Comparison of ENCODE assay signal across 17 cellular contexts in the genomic region with DNA sequence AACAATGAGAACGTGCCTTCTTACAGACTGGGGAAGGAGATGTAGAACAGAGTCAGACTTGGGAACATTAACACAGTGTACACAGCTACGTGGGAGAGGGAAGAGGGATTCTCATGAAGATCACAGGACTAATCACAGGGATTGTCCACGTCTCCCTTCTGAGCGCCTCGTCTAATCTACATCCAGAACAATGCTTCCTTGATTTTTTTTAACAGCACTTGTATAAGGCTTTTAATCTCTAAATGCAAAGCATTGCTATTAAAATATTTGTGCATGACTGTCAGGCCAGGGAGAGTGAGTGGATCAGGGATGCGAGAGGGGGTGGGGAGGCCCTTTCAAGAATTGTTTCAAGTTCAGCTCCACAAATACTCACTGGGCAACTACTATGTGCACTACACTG.
DNase-seq lines count a peak whose midpoint lies in the region; ATAC-seq and TF ChIP-seq lines count a peak whose summit lies in the region.
"Had no signal": no experiment of that assay in that cellular context is flagged by ENCODE, and none has a peak within 500 bp of the region (broad histone marks: within the 10 kb centered on the region; RNA-seq: fewer than 3 reads in every experiment).

No MANE protein-coding gene starts in this region.

- no peaks in the 10 kb centered on the region for H3K36me3 ChIP-seq in body of pancreas (replicated peaks in 1 of 2; ENCODE audit: insufficient read depth in 1 of 2, low read depth in 2 of 2)
- H3K36me3 ChIP-seq in neuronal stem cell (replicated peaks in 1 of 2; ENCODE audit: control insufficient read depth in 2 of 2, insufficient read depth in 2 of 2, low read length in 2 of 2): no peaks in the 10 kb centered on the region
- no peaks in the 10 kb centered on the region for H3K36me3 ChIP-seq in WERI-Rb-1
- H3K36me3 ChIP-seq in heart right ventricle: no peaks in the 10 kb centered on the region
- H3K36me3 ChIP-seq: SJSA1 had no signal

- no peak overlapping the region for H3K4me2 ChIP-seq in neuronal stem cell (ENCODE audit: insufficient read depth, low read length, poor library complexity, severe bottlenecking)

- peak; percentile 38 for ATAC-seq in body of pancreas
- no peak for ATAC-seq in SK-N-SH treated with all-trans-retinoic acid at 6 μM for 48 hours
- ATAC-seq in HG03442 (IDR thresholded peaks at IDR 0.05; ENCODE audit: unreplicated experiment): no peak
- no peak for ATAC-seq in heart right ventricle

- H2AFZ ChIP-seq in neuronal stem cell (ENCODE audit: low read length): no peak overlapping the region

- intact Hi-C loops in body of pancreas (cut with DNase I) (no loop called here), heart right ventricle (cut with DNase I) (no loop called here)

- no peak overlapping the region for H3K14ac ChIP-seq in neuronal stem cell (ENCODE audit: low read length)

- no peak overlapping the region for H3K23ac ChIP-seq in neuronal stem cell (ENCODE audit: low read depth, low read length, poor library complexity)

- no peak overlapping the region for H2BK5ac ChIP-seq in neuronal stem cell (ENCODE audit: low read length)

- no peak overlapping the region for H2BK12ac ChIP-seq in neuronal stem cell (ENCODE audit: low read length)

- H3K18ac ChIP-seq in neuronal stem cell (ENCODE audit: low read length): peak overlapping the region; percentile 27

- no peak overlapping the region for H2BK15ac ChIP-seq in neuronal stem cell (ENCODE audit: low read length)

- no peak overlapping the region for H3K4ac ChIP-seq in neuronal stem cell (ENCODE audit: low read length)

- H3K4me1 ChIP-seq in body of pancreas (peaks cover 34% of the 10 kb centered on the region), neuronal stem cell (ENCODE audit: control insufficient read depth in 2 of 2, insufficient read depth in 1 of 2, low read depth in 1 of 2, low read length in 2 of 2) (peaks cover 0 to 3% of the 10 kb centered on the region in 2 donors), heart right ventricle (peaks cover 0 to 7% (median 0%) of the 10 kb centered on the region in 9 donors)

- no peaks in the 10 kb centered on the region for H3K9me3 ChIP-seq in body of pancreas
- no peaks in the 10 kb centered on the region for H3K9me3 ChIP-seq in neuronal stem cell (replicated peaks in 1 of 2; ENCODE audit: control insufficient read depth in 2 of 2, insufficient read depth in 1 of 2, low read depth in 1 of 2, low read length in 2 of 2)
- H3K9me3 ChIP-seq in WERI-Rb-1 (ENCODE audit: severe bottlenecking): no peaks in the 10 kb centered on the region
- no peaks in the 10 kb centered on the region for H3K9me3 ChIP-seq in heart right ventricle
- H3K9me3 ChIP-seq: SJSA1 had no signal

- H3K4me3 ChIP-seq in body of pancreas (no peak overlapping the region), neuronal stem cell (ENCODE audit: low read length in 2 of 2) (no peak overlapping the region), WERI-Rb-1 (ENCODE audit: low read depth, low read length) (no peak overlapping the region), heart right ventricle (no peak overlapping the region)
- H3K4me3 ChIP-seq: SJSA1 had no signal

- H4K91ac ChIP-seq in neuronal stem cell (ENCODE audit: low read depth, low read length, poor library complexity): no peak overlapping the region

- H3K27me3 ChIP-seq in body of pancreas (no peaks in the 10 kb centered on the region), neuronal stem cell (ENCODE audit: control insufficient read depth in 3 of 3, insufficient read depth in 3 of 3, low read depth in 1 of 3, low read length in 3 of 3) (no peaks in the 10 kb centered on the region), WERI-Rb-1 (ENCODE audit: insufficient read depth, low read depth, severe bottlenecking) (no peaks in the 10 kb centered on the region), heart right ventricle (no peaks in the 10 kb centered on the region)

- no peak for TF ChIP-seq POLR2A in body of pancreas (IDR thresholded peaks at IDR 0.05)

- H2AK5ac ChIP-seq in neuronal stem cell (ENCODE audit: low read depth, low read length): no peak overlapping the region

- DNase-seq in COLO829 (ENCODE audit: low spot score) (peak; percentile 87), NCI-H1048 (lab: John Stamatoyannopoulos, UW) (peak; percentile 75), body of pancreas (no peak), neuronal stem cell (ENCODE audit: low spot score) (no peak), WERI-Rb-1 (no peak), heart right ventricle (no peak)
- DNase-seq: CD4-positive, CD25-positive, alpha-beta regulatory T cell; H7; NCI-H1436; NCI-H1930; NCI-H2227 treated with DMSO at 0.1 percent for 48 hours; NCI-H510A; NCI-H774; SW 1271 had no signal

- H3K79me1 ChIP-seq in neuronal stem cell (ENCODE audit: low read depth, low read length): no peaks in the 10 kb centered on the region

- H3K27ac ChIP-seq in body of pancreas (peak overlapping the region in 2 of 4 donors; percentile 13 to 25), neuronal stem cell (replicated peaks; ENCODE audit: low read length) (no peak overlapping the region), WERI-Rb-1 (no peak overlapping the region), heart right ventricle (no peak overlapping the region)
- H3K27ac ChIP-seq: SJSA1 had no signal

- no peak overlapping the region for H4K8ac ChIP-seq in neuronal stem cell (ENCODE audit: low read depth, low read length)

- 67 to 76% methylated on average over 6 of the region's 6 CpGs for WGBS in body of pancreas, 2 donors
- WGBS in neuronal stem cell (ENCODE audit: extremely low coverage in 2 of 2, insufficient read length in 2 of 2, insufficient replicate concordance in 1 of 2), 2 donors: no CpG with 5 or more reads among the region's 6 CpGs
- 59 to 74% methylated on average over 6 of the region's 6 CpGs for WGBS in heart right ventricle, 2 donors

- no peak for TF ChIP-seq CTCF in body of pancreas (IDR thresholded peaks at IDR 0.05)
- TF ChIP-seq CTCF in WERI-Rb-1 (IDR thresholded peaks at IDR 0.05; ENCODE audit: low read depth, low read length): no peak
- no peak for TF ChIP-seq CTCF in heart right ventricle (IDR thresholded peaks at IDR 0.05)

- no peak overlapping the region for H2BK120ac ChIP-seq in neuronal stem cell (ENCODE audit: low read depth, low read length)

- H3K9ac ChIP-seq in neuronal stem cell (ENCODE audit: low read depth, low read length, poor library complexity): no peak overlapping the region

TF ChIP-seq in SK-N-SH treated with all-trans-retinoic acid at 6 μM for 48 hours, 23 proteins besides CTCF, POLR2A, EP300 and RAD21 (continues in another document):
- TF ChIP-seq BACH2 (CRISPR knock-in tag; IDR thresholded peaks at IDR 0.05; ENCODE audit: borderline replicate concordance) (no peak), CSDC2 (CRISPR knock-in tag; IDR thresholded peaks at IDR 0.05) (no peak), PPARA (CRISPR knock-in tag; IDR thresholded peaks at IDR 0.05; ENCODE audit: borderline replicate concordance) (no peak), ZFP30 (CRISPR knock-in tag; IDR thresholded peaks at IDR 0.05) (no peak), ZFP3 (CRISPR knock-in tag; IDR thresholded peaks at IDR 0.05) (no peak), GLIS3 (CRISPR knock-in tag; IDR thresholded peaks at IDR 0.05) (no peak), ZNF70 (CRISPR knock-in tag; IDR thresholded peaks at IDR 0.05) (no peak), ZNF565 (CRISPR knock-in tag; conservative IDR thresholded peaks at IDR 0.05; ENCODE audit: low read depth) (no peak)
- TF ChIP-seq, protein P1, sequence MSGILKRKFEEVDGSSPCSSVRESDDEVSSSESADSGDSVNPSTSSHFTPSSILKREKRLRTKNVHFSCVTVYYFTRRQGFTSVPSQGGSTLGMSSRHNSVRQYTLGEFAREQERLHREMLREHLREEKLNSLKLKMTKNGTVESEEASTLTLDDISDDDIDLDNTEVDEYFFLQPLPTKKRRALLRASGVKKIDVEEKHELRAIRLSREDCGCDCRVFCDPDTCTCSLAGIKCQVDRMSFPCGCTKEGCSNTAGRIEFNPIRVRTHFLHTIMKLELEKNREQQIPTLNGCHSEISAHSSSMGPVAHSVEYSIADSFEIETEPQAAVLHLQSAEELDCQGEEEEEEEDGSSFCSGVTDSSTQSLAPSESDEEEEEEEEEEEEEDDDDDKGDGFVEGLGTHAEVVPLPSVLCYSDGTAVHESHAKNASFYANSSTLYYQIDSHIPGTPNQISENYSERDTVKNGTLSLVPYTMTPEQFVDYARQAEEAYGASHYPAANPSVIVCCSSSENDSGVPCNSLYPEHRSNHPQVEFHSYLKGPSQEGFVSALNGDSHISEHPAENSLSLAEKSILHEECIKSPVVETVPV (CRISPR knock-in tag; IDR thresholded peaks at IDR 0.05): no peak
- TF ChIP-seq, protein P2, sequence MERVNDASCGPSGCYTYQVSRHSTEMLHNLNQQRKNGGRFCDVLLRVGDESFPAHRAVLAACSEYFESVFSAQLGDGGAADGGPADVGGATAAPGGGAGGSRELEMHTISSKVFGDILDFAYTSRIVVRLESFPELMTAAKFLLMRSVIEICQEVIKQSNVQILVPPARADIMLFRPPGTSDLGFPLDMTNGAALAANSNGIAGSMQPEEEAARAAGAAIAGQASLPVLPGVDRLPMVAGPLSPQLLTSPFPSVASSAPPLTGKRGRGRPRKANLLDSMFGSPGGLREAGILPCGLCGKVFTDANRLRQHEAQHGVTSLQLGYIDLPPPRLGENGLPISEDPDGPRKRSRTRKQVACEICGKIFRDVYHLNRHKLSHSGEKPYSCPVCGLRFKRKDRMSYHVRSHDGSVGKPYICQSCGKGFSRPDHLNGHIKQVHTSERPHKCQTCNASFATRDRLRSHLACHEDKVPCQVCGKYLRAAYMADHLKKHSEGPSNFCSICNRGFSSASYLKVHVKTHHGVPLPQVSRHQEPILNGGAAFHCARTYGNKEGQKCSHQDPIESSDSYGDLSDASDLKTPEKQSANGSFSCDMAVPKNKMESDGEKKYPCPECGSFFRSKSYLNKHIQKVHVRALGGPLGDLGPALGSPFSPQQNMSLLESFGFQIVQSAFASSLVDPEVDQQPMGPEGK (CRISPR knock-in tag; IDR thresholded peaks at IDR 0.05; ENCODE audit: borderline replicate concordance): no peak

Comparison
In these comparisons a context has a peak if more than half of its experiments do, and no peak if none do; other contexts are left out.
1. DNase-seq: peak in COLO829 (single experiment) and NCI-H1048 (single experiment); none in body of pancreas (0 of 4), neuronal stem cell (single experiment), WERI-Rb-1 (single experiment) and heart right ventricle (0 of 2).